1 cellular context compared by ENCODE assay signal in genomic region chr14:97027256-97027999, GRCh38.
TF ChIP-seq lines count a peak whose summit lies in the region.

No MANE protein-coding gene starts in this region.

TF ChIP-seq in GM23338, 12 proteins besides CTCF, POLR2A, EP300 and RAD21 (continued from another document):
- TF ChIP-seq REST (IDR thresholded peaks at IDR 0.05; ENCODE audit: unreplicated experiment): no peak
- no peak for TF ChIP-seq CREB1 (CRISPR knock-in tag; IDR thresholded peaks at IDR 0.05; ENCODE audit: low read depth)
- TF ChIP-seq ZNF331 (CRISPR knock-in tag; IDR thresholded peaks at IDR 0.05; ENCODE audit: low read depth): no peak
- no peak for TF ChIP-seq ZNF114 (CRISPR knock-in tag; IDR thresholded peaks at IDR 0.05)
- no peak for TF ChIP-seq NANOG (IDR thresholded peaks at IDR 0.05; ENCODE audit: borderline replicate concordance)
- TF ChIP-seq JUNB (IDR thresholded peaks at IDR 0.05; ENCODE audit: unreplicated experiment): no peak
- no peak for TF ChIP-seq ETS1 (IDR thresholded peaks at IDR 0.05)
- no peak for TF ChIP-seq STAT1 (IDR thresholded peaks at IDR 0.05; ENCODE audit: unreplicated experiment)
- TF ChIP-seq POLR2AphosphoS5 (IDR thresholded peaks at IDR 0.05; ENCODE audit: low read depth): no peak
- TF ChIP-seq EZH2phosphoT487 (IDR thresholded peaks at IDR 0.05; ENCODE audit: unreplicated experiment): no peak
